In genomic region chr1:56773341-56774066, GRCh38 we compare ENCODE assay signal across 16 cellular contexts. TPM values are rescaled to one million over a fixed set of nuclear protein-coding genes. Genes with fewer than 3 reads are reported as not detected.
DNase-seq lines count a peak whose midpoint lies in the region; ATAC-seq and TF ChIP-seq lines count a peak whose summit lies in the region.
"Had no signal": no experiment of that assay in that cellular context is flagged by ENCODE, and none has a peak within 500 bp of the region (broad histone marks: within the 10 kb centered on the region; RNA-seq: fewer than 3 reads in every experiment).

No MANE protein-coding gene starts in this region.

- intact Hi-C loops in CD8-positive, alpha-beta T cell (cut with DNase I, micrococcal nuclease): no loop called here
- intact Hi-C loops in thyroid gland (cut with DNase I): no loop called here

- peaks cover 11% of the 10 kb centered on the region for H3K4me1 Mint-ChIP-seq in CD8-positive, alpha-beta T cell (ENCODE audit: low read depth)
- H3K4me1 Mint-ChIP-seq: nephron had no signal

- DNase-seq in CD8-positive, alpha-beta T cell: no peak
- peak; percentile 20 for DNase-seq in RPMI7951 (ENCODE audit: low read depth)
- peak; percentile 81 for DNase-seq in kidney tubule cell (ENCODE audit: low spot score)
- no peak for DNase-seq in thyroid gland
- DNase-seq: C1 segment of cervical spinal cord, endodermal cell, lower lobe of right lung, NCI-H187 had no signal

- TF ChIP-seq POLR2A in thyroid gland (IDR thresholded peaks at IDR 0.05): no peak
- TF ChIP-seq POLR2A in gastroesophageal sphincter (IDR thresholded peaks at IDR 0.05): no peak

- H3K36me3 Mint-ChIP-seq in CD8-positive, alpha-beta T cell: no peaks in the 10 kb centered on the region

- CTCF ChIA-PET in CD8-positive, alpha-beta T cell (lab: Charles Lee): no interaction called here

- peak overlapping the region; percentile 27 for H3K4me3 Mint-ChIP-seq in CD8-positive, alpha-beta T cell
- H3K4me3 Mint-ChIP-seq: endodermal cell, nephron had no signal

- H3K27ac ChIP-seq in ACC112 (ENCODE audit: low read depth, low read length) (no peak overlapping the region), thyroid gland (no peak overlapping the region), gastroesophageal sphincter (no peak overlapping the region)
- H3K27ac ChIP-seq in CD8-positive, alpha-beta T cell (ENCODE audit: low read depth, low read length): no peak overlapping the region
- H3K27ac ChIP-seq: lower lobe of right lung had no signal

- TF ChIP-seq CTCF in CD8-positive, alpha-beta T cell (IDR thresholded peaks at IDR 0.05): no peak
- TF ChIP-seq CTCF in thyroid gland (IDR thresholded peaks at IDR 0.05) (no peak), gastroesophageal sphincter (IDR thresholded peaks at IDR 0.05) (no peak)

- ATAC-seq in CD8-positive, alpha-beta T cell: no peak
- ATAC-seq in HG03097 (IDR thresholded peaks at IDR 0.05; ENCODE audit: low FRiP score, unreplicated experiment) (no peak), gastroesophageal sphincter (no peak)
- ATAC-seq: lower lobe of right lung had no signal

- TF ChIP-seq EP300 in gastroesophageal sphincter (IDR thresholded peaks at IDR 0.05): no peak

- H3K36me3 ChIP-seq in ACC112 (ENCODE audit: insufficient read depth, low read length) (no peaks in the 10 kb centered on the region), thyroid gland (no peaks in the 10 kb centered on the region), gastroesophageal sphincter (no peaks in the 10 kb centered on the region)
- H3K36me3 ChIP-seq in CD8-positive, alpha-beta T cell (ENCODE audit: insufficient read depth, low read length): no peaks in the 10 kb centered on the region
- H3K36me3 ChIP-seq: lower lobe of right lung had no signal

- H3K79me2 ChIP-seq in ACC112 (ENCODE audit: control insufficient read depth, insufficient read depth, low read length, unreplicated experiment): no peaks in the 10 kb centered on the region

- H2AFZ ChIP-seq in ACC112 (ENCODE audit: low read length, unreplicated experiment): peak overlapping the region; percentile 96

- H3K27ac Mint-ChIP-seq in CD8-positive, alpha-beta T cell: no peak overlapping the region
- H3K27ac Mint-ChIP-seq: endodermal cell, nephron had no signal

- peaks cover 7% of the 10 kb centered on the region for H3K4me1 ChIP-seq in ACC112 (ENCODE audit: control insufficient read depth, insufficient read depth, low read length, unreplicated experiment)
- no peaks in the 10 kb centered on the region for H3K4me1 ChIP-seq in CD8-positive, alpha-beta T cell (ENCODE audit: insufficient read depth, low read length)
- H3K4me1 ChIP-seq in thyroid gland: no peaks in the 10 kb centered on the region
- no peaks in the 10 kb centered on the region for H3K4me1 ChIP-seq in gastroesophageal sphincter
- H3K4me1 ChIP-seq: lower lobe of right lung had no signal

- H3K4me3 ChIP-seq in ACC112 (ENCODE audit: low read depth, low read length) (peak overlapping the region; percentile 61; the same call in 1 of the 2 replicates), thyroid gland (replicated peaks in 1 of 3) (no peak overlapping the region), gastroesophageal sphincter (no peak overlapping the region)
- H3K4me3 ChIP-seq in CD8-positive, alpha-beta T cell (ENCODE audit: low read depth, low read length): peak overlapping the region; percentile 20
- H3K4me3 ChIP-seq: lower lobe of right lung had no signal

- H3K9me3 ChIP-seq in CD8-positive, alpha-beta T cell (ENCODE audit: low read length): no peaks in the 10 kb centered on the region
- H3K9me3 ChIP-seq in thyroid gland (no peaks in the 10 kb centered on the region), gastroesophageal sphincter (no peaks in the 10 kb centered on the region)
- H3K9me3 ChIP-seq: lower lobe of right lung had no signal

- H3K27me3 ChIP-seq in ACC112 (ENCODE audit: insufficient read depth, low read length) (no peaks in the 10 kb centered on the region), thyroid gland (no peaks in the 10 kb centered on the region), gastroesophageal sphincter (no peaks in the 10 kb centered on the region)
- no peaks in the 10 kb centered on the region for H3K27me3 ChIP-seq in CD8-positive, alpha-beta T cell (ENCODE audit: insufficient read depth, low read length)

- 79 to 81% methylated on average over 2 of the region's 2 CpGs for WGBS in thyroid gland, 2 donors
- WGBS in gastroesophageal sphincter (ENCODE audit: low coverage in 1 of 2), 2 donors: 44 to 67% methylated on average over 1 to 2 of the region's 2 CpGs

- H3K27me3 Mint-ChIP-seq in CD8-positive, alpha-beta T cell (ENCODE audit: low read depth): peaks cover 1% of the 10 kb centered on the region

- H3K9me3 Mint-ChIP-seq in CD8-positive, alpha-beta T cell: no peaks in the 10 kb centered on the region
- H3K9me3 Mint-ChIP-seq: endodermal cell, nephron had no signal

- POLR2A ChIA-PET in CD8-positive, alpha-beta T cell (lab: Charles Lee): no interaction called here

RNA-seq across cellular contexts. Expression of gene FYB2, which starts 45.7 kb away (rescaled TPM):
- total RNA-seq in CD8-positive, alpha-beta T cell: not detected
- not detected in 2 replicates for total RNA-seq in RPMI7951 (2014; rRNA removed; shearing (Covaris generic))
- total RNA-seq in thyroid gland (1 to 10 TPM in 1 of 4 donors, under 1 TPM in 2, not detected in 1; 0.13 to 1.6 (median 0.78) TPM), gastroesophageal sphincter (under 1 TPM in 1 of 4 donors, not detected in 3; 0.64 TPM)
- total RNA-seq: Daoy, NCI-H460, SK-MEL-5, subcutaneous adipose tissue had no signal

Comparison
In these comparisons a context has a peak if more than half of its experiments do, and no peak if none do; other contexts are left out.
1. H3K4me3 ChIP-seq: peak in ACC112 (single experiment) and CD8-positive, alpha-beta T cell (single experiment); none in thyroid gland (0 of 3) and gastroesophageal sphincter (0 of 2).
2. DNase-seq: peak in RPMI7951 (single experiment) and kidney tubule cell (single experiment); none in CD8-positive, alpha-beta T cell (0 of 7) and thyroid gland (0 of 2).